ENCODE assay signal across 19 cellular contexts in the genomic region with DNA sequence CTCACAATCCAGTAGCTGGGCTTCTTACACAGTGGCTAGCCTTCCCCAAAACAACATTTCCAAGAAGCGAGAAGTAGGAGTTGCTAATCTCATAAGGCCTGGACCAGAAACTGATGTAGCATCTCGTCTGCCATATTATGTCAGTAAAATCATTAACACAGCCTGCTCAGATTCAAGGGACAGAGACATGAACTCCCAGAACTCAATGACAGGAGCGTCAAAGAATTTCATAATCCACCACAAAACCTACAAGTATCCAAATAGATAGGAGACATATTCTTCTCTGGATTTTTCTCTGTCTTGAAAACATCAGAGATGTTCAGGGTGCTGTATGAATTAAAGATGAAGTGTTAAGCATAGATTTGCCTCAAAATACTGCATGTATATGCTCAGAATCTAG.
A peak's percentile ranks its signal among the peaks of the same experiment; 100 is the strongest.
DNase-seq lines count a peak whose midpoint lies in the region; ATAC-seq and TF ChIP-seq lines count a peak whose summit lies in the region.
"Had no signal": no experiment of that assay in that cellular context is flagged by ENCODE, and none has a peak within 500 bp of the region (broad histone marks: within the 10 kb centered on the region; RNA-seq: fewer than 3 reads in every experiment).

No MANE protein-coding gene starts in this region.

- H3K27me3 ChIP-seq in Panc1 (ENCODE audit: control insufficient read depth, insufficient read depth, low read length): no peaks in the 10 kb centered on the region
- no peaks in the 10 kb centered on the region for H3K27me3 ChIP-seq in neuron (ENCODE audit: insufficient read depth, low read length)
- H3K27me3 ChIP-seq in smooth muscle cell (ENCODE audit: low read depth): no peaks in the 10 kb centered on the region
- H3K27me3 ChIP-seq in stomach: no peaks in the 10 kb centered on the region
- H3K27me3 ChIP-seq: BE2C had no signal

- H3K4me3 ChIP-seq in Panc1 (ENCODE audit: low read depth in 2 of 2, low read length in 2 of 2) (no peak overlapping the region), neuron (ENCODE audit: low read length) (no peak overlapping the region), smooth muscle cell (no peak overlapping the region), OCI-LY7 (ENCODE audit: low read depth, low read length, poor library complexity, severe bottlenecking) (no peak overlapping the region), stomach (no peak overlapping the region)

- POLR2A ChIA-PET in Panc1 (lab: Charles Lee) (no interaction called here), RWPE1 (lab: Yijun Ruan, JAX; ENCODE audit: low non-redundant PET) (interaction anchor here (0.6 kb wide), 1 partner anchor 683 kb away, joined by 3 read pairs; no protein-coding TSS in a partner anchor), OCI-LY7 (lab: Charles Lee) (no interaction called here)

- no peak overlapping the region for H3K9ac ChIP-seq in smooth muscle cell (ENCODE audit: low read depth)

- TF ChIP-seq EP300 in stomach (IDR thresholded peaks at IDR 0.05): no peak

- H3K36me3 ChIP-seq in Panc1 (ENCODE audit: control insufficient read depth, insufficient read depth, low read length) (no peaks in the 10 kb centered on the region), neuron (ENCODE audit: insufficient read depth, low read length) (no peaks in the 10 kb centered on the region), smooth muscle cell (ENCODE audit: low read depth) (no peaks in the 10 kb centered on the region), OCI-LY7 (ENCODE audit: insufficient read depth, low read length) (no peaks in the 10 kb centered on the region), stomach (no peaks in the 10 kb centered on the region)
- H3K36me3 ChIP-seq: BE2C had no signal

- no peak for TF ChIP-seq CTCF in Panc1 (IDR thresholded peaks at IDR 0.05)
- no peak for TF ChIP-seq CTCF in smooth muscle cell (IDR thresholded peaks at IDR 0.05; ENCODE audit: borderline replicate concordance, insufficient read depth, poor library complexity, severe bottlenecking)
- no peak for TF ChIP-seq CTCF in RWPE1 (conservative IDR thresholded peaks at IDR 0.05; ENCODE audit: low read depth)
- TF ChIP-seq CTCF in OCI-LY7 (conservative IDR thresholded peaks at IDR 0.05; ENCODE audit: low read length): no peak
- no peak for TF ChIP-seq CTCF in stomach (IDR thresholded peaks at IDR 0.05)

- H3K9me3 ChIP-seq in Panc1 (ENCODE audit: control insufficient read depth, insufficient read depth, low read depth, low read length): no peaks in the 10 kb centered on the region
- no peaks in the 10 kb centered on the region for H3K9me3 ChIP-seq in neuron (ENCODE audit: low read length)
- H3K9me3 ChIP-seq in smooth muscle cell (replicated peaks; ENCODE audit: low read depth): no peaks in the 10 kb centered on the region
- H3K9me3 ChIP-seq in OCI-LY7 (ENCODE audit: low read length): no peaks in the 10 kb centered on the region
- H3K9me3 ChIP-seq in stomach: no peaks in the 10 kb centered on the region
- H3K9me3 ChIP-seq: BE2C had no signal

- CTCF ChIA-PET in Panc1 (lab: Charles Lee): no interaction called here
- CTCF ChIA-PET in RWPE1 (lab: Yijun Ruan, JAX): interaction anchor here (0.6 kb wide), 2 partner anchors 105 to 536 kb away, joined by 3 read pairs; no protein-coding TSS in a partner anchor
- CTCF ChIA-PET in OCI-LY7 (lab: Charles Lee; ENCODE audit: unreplicated experiment): no interaction called here

- DNase-seq in Panc1 (ENCODE audit: low read depth, low spot score) (no peak), glomerular visceral epithelial cell (ENCODE audit: extremely low spot score) (peak; percentile 16), smooth muscle cell (lab: John Stamatoyannopoulos, UW; ENCODE audit: unreplicated experiment) (no peak), RWPE1 (ENCODE audit: low spot score) (no peak), OCI-LY7 (ENCODE audit: low spot score) (no peak), stomach (no peak)
- DNase-seq: ACHN; BE2C; C1 segment of cervical spinal cord; CD4-positive, CD25-positive, alpha-beta regulatory T cell; CD8-positive, alpha-beta memory T cell; COR-L47; DMS79; GDM1; GOT3; H9 had no signal

- in situ Hi-C loops in Panc1 (cut with HindIII; ENCODE audit: low pct_unique_long_range_greater_than_20kb, low sequenced_read_pairs): no loop called here

- no peak for TF ChIP-seq POLR2A in stomach (IDR thresholded peaks at IDR 0.05)

- no peak for ATAC-seq in Panc1
- ATAC-seq in GM18502 (IDR thresholded peaks at IDR 0.05; ENCODE audit: poor library complexity, unreplicated experiment): no peak

- peak overlapping the region; percentile 44; the same call in 1 of the 2 replicates for H3K27ac ChIP-seq in Panc1 (ENCODE audit: low read length)
- peak overlapping the region; percentile 67 for H3K27ac ChIP-seq in smooth muscle cell (ENCODE audit: low read depth)
- H3K27ac ChIP-seq in RWPE1: no peak overlapping the region
- no peak overlapping the region for H3K27ac ChIP-seq in OCI-LY7 (ENCODE audit: low read depth, low read length, poor library complexity, severe bottlenecking)
- H3K27ac ChIP-seq in stomach: no peak overlapping the region
- H3K27ac ChIP-seq: HL-60 had no signal

- WGBS in smooth muscle cell (ENCODE audit: low lambda C conversion rate): 44% methylated on average over 3 of the region's 3 CpGs
- 89 to 97% (median 94%) methylated on average over 3 of the region's 3 CpGs for WGBS in stomach, 5 donors

- intact Hi-C loops in Panc1 (cut with micrococcal nuclease; ENCODE audit: unreplicated experiment): no loop called here
- intact Hi-C loops in OCI-LY7 (cut with micrococcal nuclease; ENCODE audit: unreplicated experiment): no loop called here
- intact Hi-C loops in stomach (cut with DNase I; ENCODE audit: low total_unique reads): no loop called here

- H3K79me2 ChIP-seq in smooth muscle cell (ENCODE audit: low read depth) (no peaks in the 10 kb centered on the region), OCI-LY7 (ENCODE audit: insufficient read depth, low read depth, low read length) (no peaks in the 10 kb centered on the region)

- H3K4me2 ChIP-seq in smooth muscle cell (peak overlapping the region; percentile 59), OCI-LY7 (ENCODE audit: low read length) (no peak overlapping the region)

- no peaks in the 10 kb centered on the region for H3F3A ChIP-seq in smooth muscle cell (ENCODE audit: low read depth)

- H3K4me1 ChIP-seq in Panc1 (ENCODE audit: control insufficient read depth, insufficient read depth, low read length) (no peaks in the 10 kb centered on the region), neuron (ENCODE audit: insufficient read depth, low read length) (no peaks in the 10 kb centered on the region), smooth muscle cell (ENCODE audit: low read depth) (no peaks in the 10 kb centered on the region), OCI-LY7 (ENCODE audit: insufficient read depth, low read length, poor library complexity, severe bottlenecking) (no peaks in the 10 kb centered on the region), stomach (no peaks in the 10 kb centered on the region)
- H3K4me1 ChIP-seq: BE2C had no signal

- H3K9me2 ChIP-seq in OCI-LY7 (ENCODE audit: insufficient read depth, low read length): no peaks in the 10 kb centered on the region

- H4K20me1 ChIP-seq in smooth muscle cell (ENCODE audit: low read depth) (no peaks in the 10 kb centered on the region), OCI-LY7 (ENCODE audit: insufficient read depth, low read length) (no peaks in the 10 kb centered on the region)

- H2AFZ ChIP-seq in neuron (ENCODE audit: low read depth, low read length) (peak overlapping the region; percentile 17), smooth muscle cell (ENCODE audit: low read depth) (peak overlapping the region; percentile 12), OCI-LY7 (ENCODE audit: low read length) (no peak overlapping the region)

- no TSS peak for BruUV-seq in Panc1 (replicated peaks; lab: Mats Ljungman, UMichigan)
- no TSS peak for BruUV-seq in OCI-LY7 (replicated peaks; lab: Mats Ljungman, UMichigan)

Comparison
In these comparisons a context has a peak if more than half of its experiments do, and no peak if none do; other contexts are left out.
1. H3K27ac ChIP-seq: peak in Panc1 (single experiment) and smooth muscle cell (single experiment); none in RWPE1 (single experiment), OCI-LY7 (single experiment) and stomach (0 of 5).